Comparison of ENCODE assay signal across 9 cellular contexts in genomic region chr2:74944987-74945782, GRCh38. TPM values are rescaled to one million over a fixed set of nuclear protein-coding genes. Genes with fewer than 3 reads are reported as not detected.
DNase-seq lines count a peak whose midpoint lies in the region; ATAC-seq and TF ChIP-seq lines count a peak whose summit lies in the region.
"Had no signal": no experiment of that assay in that cellular context is flagged by ENCODE, and none has a peak within 500 bp of the region (broad histone marks: within the 10 kb centered on the region; RNA-seq: fewer than 3 reads in every experiment).

No MANE protein-coding gene starts in this region.

- H3K4me3 ChIP-seq in brain microvascular endothelial cell (ENCODE audit: low read depth, low read length) (no peak overlapping the region), testis (no peak overlapping the region)
- H3K4me3 ChIP-seq: left lung had no signal

- no peaks in the 10 kb centered on the region for H3K27me3 ChIP-seq in brain microvascular endothelial cell (replicated peaks)
- no peaks in the 10 kb centered on the region for H3K27me3 ChIP-seq in testis
- H3K27me3 ChIP-seq: left lung had no signal

- TF ChIP-seq CTCF in brain microvascular endothelial cell (IDR thresholded peaks at IDR 0.05; ENCODE audit: low read depth, low read length, missing control alignments): no peak
- no peak for TF ChIP-seq CTCF in testis (IDR thresholded peaks at IDR 0.05)

- intact Hi-C loops in testis (cut with DNase I; ENCODE audit: low total_unique reads): no loop called here

- H3K27ac ChIP-seq in brain microvascular endothelial cell: no peak overlapping the region
- no peak overlapping the region for H3K27ac ChIP-seq in testis
- H3K27ac ChIP-seq: left lung had no signal

- H3K36me3 ChIP-seq in brain microvascular endothelial cell (replicated peaks): no peaks in the 10 kb centered on the region
- no peaks in the 10 kb centered on the region for H3K36me3 ChIP-seq in testis (ENCODE audit: low read depth, missing control alignments)
- H3K36me3 ChIP-seq: left lung had no signal

- H3K9me3 ChIP-seq in testis: no peaks in the 10 kb centered on the region
- H3K9me3 ChIP-seq: left lung had no signal

- in situ Hi-C loops in brain microvascular endothelial cell (cut with HindIII; ENCODE audit: low pct_ligation_motif_present, low sequenced_read_pairs): no loop called here

- WGBS in testis, 2 donors: 95 to 98% methylated on average over 4 of the region's 4 CpGs

- ATAC-seq in GM18505 (IDR thresholded peaks at IDR 0.05; ENCODE audit: unreplicated experiment): peak; percentile 100
- peak; percentile 99 for ATAC-seq in GM21528 (IDR thresholded peaks at IDR 0.05; ENCODE audit: low FRiP score, unreplicated experiment)
- ATAC-seq in HG03432 (IDR thresholded peaks at IDR 0.05; ENCODE audit: unreplicated experiment): peak; percentile 100

- peak; percentile 48 for DNase-seq in brain microvascular endothelial cell
- DNase-seq in activated T-cell treated with anti-CD3 and anti-CD28 coated beads, Interleukin-2, amount 50 U/mL, for 48 hours: no peak
- DNase-seq in testis: no peak
- no peak for DNase-seq in mesenteric fat pad (ENCODE audit: low spot score)
- no peak for DNase-seq in activated naive CD4-positive, alpha-beta T cell (lab: John Stamatoyannopoulos, UW)
- DNase-seq: left lung had no signal

- TF ChIP-seq POLR2A in GM18505 (IDR thresholded peaks at IDR 0.05; ENCODE audit: borderline replicate concordance, extremely low read depth, insufficient read depth, insufficient read length): no peak
- TF ChIP-seq POLR2A in testis (IDR thresholded peaks at IDR 0.05): no peak

- H3K4me1 ChIP-seq in testis: no peaks in the 10 kb centered on the region
- H3K4me1 ChIP-seq: left lung had no signal

RNA-seq across cellular contexts. Expression of gene POLE4, which starts 13.3 kb away (rescaled TPM):
- total RNA-seq in testis (10 to 100 TPM; 28.0 to 37.8 TPM), mesenteric fat pad (66.4 TPM)
- polyA plus RNA-seq in testis (ENCODE audit: insufficient read depth, low read depth, low replicate concordance): 66.1 TPM
